Comparison of ENCODE assay signal across 10 cellular contexts in the genomic region with DNA sequence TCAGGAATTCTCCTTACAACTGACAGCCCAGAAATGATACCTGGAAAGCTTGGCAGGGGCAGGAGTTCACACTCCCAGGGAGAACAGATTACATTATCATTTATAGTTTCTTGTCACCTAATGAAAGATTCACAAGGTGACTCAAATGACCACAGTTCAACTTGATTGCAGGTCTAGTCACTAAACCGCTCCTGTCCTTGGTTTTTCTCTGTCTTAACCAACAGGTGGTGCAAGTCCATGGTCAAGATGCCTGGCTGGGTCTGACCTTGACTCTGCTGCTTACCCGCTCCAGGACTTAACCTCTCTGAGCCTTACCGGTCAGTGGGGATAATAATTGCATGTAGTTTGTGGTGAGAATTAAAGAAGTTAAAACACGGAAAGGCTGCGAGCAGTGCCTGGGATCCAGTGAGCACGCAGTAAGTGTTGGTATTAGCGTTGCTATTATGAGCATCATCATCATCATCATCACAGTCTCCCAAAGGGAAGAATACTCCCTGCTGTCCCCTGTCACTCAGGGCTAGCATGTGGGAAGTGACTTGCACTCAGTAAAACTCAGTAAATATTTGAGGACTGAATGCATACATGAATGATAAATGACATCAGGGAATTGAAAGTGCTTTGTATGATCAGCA.
DNase-seq lines count a peak whose midpoint lies in the region; ATAC-seq and TF ChIP-seq lines count a peak whose summit lies in the region.
"Had no signal": no experiment of that assay in that cellular context is flagged by ENCODE, and none has a peak within 500 bp of the region (broad histone marks: within the 10 kb centered on the region; RNA-seq: fewer than 3 reads in every experiment).

No MANE protein-coding gene starts in this region.

- CTCF ChIA-PET in GM10248 (lab: Yijun Ruan, JAX) = interaction anchor here (0.8 to 3.1 kb wide), 3 partner anchors 11 to 208 kb away, joined by 3 to 14 read pairs (median 3); a partner anchor contains a TSS

- ATAC-seq in heart right ventricle (peak in 3 of 8 donors; percentile 34 to 57 (median 45)), right cardiac atrium (no peak), GM18498 (IDR thresholded peaks at IDR 0.05; ENCODE audit: unreplicated experiment) (no peak)

- H3K4me1 ChIP-seq in heart right ventricle (peaks cover 0 to 12% (median under 1%) of the 10 kb centered on the region in 9 donors), right cardiac atrium (ENCODE audit: control insufficient read depth, insufficient read depth, low read length) (no peaks in the 10 kb centered on the region), smooth muscle cell (ENCODE audit: low read depth) (peaks cover 5% of the 10 kb centered on the region)

- no peaks in the 10 kb centered on the region for H3K79me2 ChIP-seq in smooth muscle cell (ENCODE audit: low read depth)

- WGBS in heart right ventricle, 2 donors = 77 to 80% methylated on average over 7 of the region's 7 CpGs
- WGBS in right cardiac atrium = 84% methylated on average over 7 of the region's 7 CpGs
- WGBS in smooth muscle cell (ENCODE audit: low lambda C conversion rate) = 80% methylated on average over 7 of the region's 7 CpGs

- peaks cover 0 to 99% (median 33%) of the 10 kb centered on the region in 9 donors for H3K36me3 ChIP-seq in heart right ventricle
- no peaks in the 10 kb centered on the region for H3K36me3 ChIP-seq in smooth muscle cell (ENCODE audit: low read depth)

- TF ChIP-seq CTCF in heart right ventricle (IDR thresholded peaks at IDR 0.05) = peak in 7 of 9 donors; percentile 26 to 53 (median 39)
- peak; percentile 16 for TF ChIP-seq CTCF in smooth muscle cell (IDR thresholded peaks at IDR 0.05; ENCODE audit: borderline replicate concordance, insufficient read depth, poor library complexity, severe bottlenecking)
- no peak for TF ChIP-seq CTCF in GM10248 (IDR thresholded peaks at IDR 0.05; ENCODE audit: control extremely low read depth, extremely low read depth, low read depth, missing control alignments)

- no peak overlapping the region for H3K4me2 ChIP-seq in smooth muscle cell

- no peaks in the 10 kb centered on the region for H3K27me3 ChIP-seq in heart right ventricle
- H3K27me3 ChIP-seq in right cardiac atrium (ENCODE audit: control insufficient read depth, insufficient read depth) = no peaks in the 10 kb centered on the region
- H3K27me3 ChIP-seq in smooth muscle cell (ENCODE audit: low read depth) = no peaks in the 10 kb centered on the region

- no peak for DNase-seq in heart right ventricle
- DNase-seq in right cardiac atrium = no peak
- DNase-seq in OCI-M1 (lab: John Stamatoyannopoulos, UW) = peak; percentile 54
- peak; percentile 16 for DNase-seq in fibroblast of peridontal ligament (ENCODE audit: extremely low read depth)
- DNase-seq in smooth muscle cell (lab: John Stamatoyannopoulos, UW; ENCODE audit: unreplicated experiment) = no peak
- no peak for DNase-seq in GM10248 (ENCODE audit: extremely low spot score)
- DNase-seq in Kasumi-1 (lab: John Stamatoyannopoulos, UW) = no peak
- DNase-seq: activated CD4-positive, alpha-beta T cell treated with anti-CD3 and anti-CD28 coated beads, Interleukin-2, amount 50 U/mL, for 48 hours; NCI-H524 treated with DMSO at 0.1 percent for 48 hours had no signal

- H3K9me3 ChIP-seq in heart right ventricle (no peaks in the 10 kb centered on the region), right cardiac atrium (ENCODE audit: control insufficient read depth, low read length) (no peaks in the 10 kb centered on the region), smooth muscle cell (replicated peaks; ENCODE audit: low read depth) (no peaks in the 10 kb centered on the region)

- no peak overlapping the region for H3K9ac ChIP-seq in smooth muscle cell (ENCODE audit: low read depth)

- H4K20me1 ChIP-seq in smooth muscle cell (ENCODE audit: low read depth) = no peaks in the 10 kb centered on the region

- no peak overlapping the region for H2AFZ ChIP-seq in smooth muscle cell (ENCODE audit: low read depth)

- POLR2A ChIA-PET in GM10248 (lab: Yijun Ruan, JAX) = no interaction called here

- H3F3A ChIP-seq in smooth muscle cell (ENCODE audit: low read depth) = no peaks in the 10 kb centered on the region

- H3K4me3 ChIP-seq in heart right ventricle (no peak overlapping the region), right cardiac atrium (ENCODE audit: low read length) (no peak overlapping the region), smooth muscle cell (no peak overlapping the region)

- H3K27ac ChIP-seq in heart right ventricle (no peak overlapping the region), right cardiac atrium (ENCODE audit: low read length) (no peak overlapping the region), smooth muscle cell (ENCODE audit: low read depth) (no peak overlapping the region)

- intact Hi-C loops in heart right ventricle (cut with DNase I) = loop anchor here in 1 of 10 donors (5.0 kb wide), 1 partner anchor 56 kb away; no protein-coding TSS in a partner anchor
- intact Hi-C loops in right cardiac atrium (cut with DNase I) = loop anchor here in 1 of 4 donors (10.0 kb wide), 1 partner anchor 49 kb away; no protein-coding TSS in a partner anchor

Comparison
In these comparisons a context has a peak if more than half of its experiments do, and no peak if none do; other contexts are left out.
1. DNase-seq: peak in OCI-M1 (single experiment) and fibroblast of peridontal ligament (single experiment); none in heart right ventricle (0 of 2), right cardiac atrium (0 of 3), smooth muscle cell (single experiment), GM10248 (single experiment) and Kasumi-1 (0 of 2).